Comparison of ENCODE assay signal across 33 cellular contexts in genomic region chr2:204652063-204652462, GRCh38.
"Had no signal": no experiment of that assay in that cellular context is flagged by ENCODE, and none has a peak within 500 bp of the region (broad histone marks: within the 10 kb centered on the region; RNA-seq: fewer than 3 reads in every experiment).

No MANE protein-coding gene starts in this region.

- H3K27me3 ChIP-seq: MG63 had no signal

- H3K4me3 ChIP-seq: MG63 had no signal

- DNase-seq: Karpas-422, Kasumi-1, MG63, MM.1S, NCI-H1048, NCI-H1092, NCI-H1092 treated with DMSO at 0.1 percent for 48 hours, NCI-H1105, NCI-H1105 treated with DMSO at 0.1 percent for 48 hours, NCI-H1417, NCI-H1417 treated with DMSO at 0.1 percent for 48 hours, NCI-H1436, NCI-H1436 treated with DMSO at 0.1 percent for 48 hours, NCI-H146, NCI-H1694, NCI-H1694 treated with DMSO at 0.1 percent for 48 hours, NCI-H187, NCI-H187 treated with DMSO at 0.1 percent for 48 hours, NCI-H1930, NCI-H2029, NCI-H2029 treated with DMSO at 0.1 percent for 48 hours, NCI-H2081, NCI-H2081 treated with DMSO at 0.1 percent for 48 hours, NCI-H2107, NCI-H2171, NCI-H2171 treated with DMSO at 0.1 percent for 48 hours, NCI-H2227 treated with DMSO at 0.1 percent for 48 hours, NCI-H226, NCI-H345, NCI-H446, NCI-H446 treated with DMSO at 0.1 percent for 48 hours, NCI-H510A, NCI-H510A treated with DMSO at 0.1 percent for 48 hours had no signal

- H3K9me3 ChIP-seq: MG63 had no signal
